ENCODE assay signal across 1 cellular context in genomic region chr15:89070197-89071124, GRCh38.
TF ChIP-seq lines count a peak whose summit lies in the region.

No MANE protein-coding gene starts in this region.

TF ChIP-seq in K562, 482 proteins besides CTCF, POLR2A, EP300 and RAD21 (continued from another document and continues in another):
- TF ChIP-seq MXD1 (CRISPR knock-in tag; IDR thresholded peaks at IDR 0.05; ENCODE audit: borderline replicate concordance, poor library complexity, severe bottlenecking) (no peak), ARNT (IDR thresholded peaks at IDR 0.05) (0 out of 4 replicates have a peak, but pooled peaks of 1 of the 2 experiments have one; percentile 51), IRF2 (CRISPR knock-in tag; IDR thresholded peaks at IDR 0.05) (no peak), ZC3H8 (IDR thresholded peaks at IDR 0.05) (no peak), TSC22D4 (tag; IDR thresholded peaks at IDR 0.05) (no peak), ZNF449 (CRISPR knock-in tag; IDR thresholded peaks at IDR 0.05) (peak; percentile 47; the same call in 1 of the 2 replicates), KLF10 (CRISPR knock-in tag; IDR thresholded peaks at IDR 0.05) (no peak), TOE1 (IDR thresholded peaks at IDR 0.05; ENCODE audit: borderline replicate concordance) (no peak), TOE1 (CRISPR knock-in tag; IDR thresholded peaks at IDR 0.05; ENCODE audit: borderline replicate concordance, low read depth) (no peak), PBX2 (CRISPR knock-in tag; IDR thresholded peaks at IDR 0.05; ENCODE audit: low read depth) (no peak), PBX2 (tag; conservative IDR thresholded peaks at IDR 0.05; ENCODE audit: low read depth) (no peak), EGR1 (conservative IDR thresholded peaks at IDR 0.05) (no peak), HNRNPUL1 (IDR thresholded peaks at IDR 0.05; ENCODE audit: low read length) (no peak), ZNF436 (CRISPR knock-in tag; IDR thresholded peaks at IDR 0.05) (no peak), ZNF124 (CRISPR knock-in tag; IDR thresholded peaks at IDR 0.05) (no peak), U2AF1 (optimal IDR thresholded peaks at IDR 0.05; ENCODE audit: low read depth, low read length) (no peak), ETV6 (IDR thresholded peaks at IDR 0.05; ENCODE audit: borderline replicate concordance in 1 of 2, low read depth in 2 of 2, low read length in 1 of 2) (peak in 1 of 2 experiments; percentile 62; a peak in 1 of 4 replicates), ETV6 (CRISPR knock-in tag; IDR thresholded peaks at IDR 0.05; ENCODE audit: borderline replicate concordance) (no peak), XRCC3 (IDR thresholded peaks at IDR 0.05) (no peak), CBX2 (IDR thresholded peaks at IDR 0.05; ENCODE audit: insufficient read depth, low read length, poor library complexity, severe bottlenecking) (no peak), CCNT2 (IDR thresholded peaks at IDR 0.05; ENCODE audit: borderline replicate concordance, extremely low read depth, insufficient read length, low read depth, low read length) (peak; percentile 19), POLR2AphosphoS5 (IDR thresholded peaks at IDR 0.05; ENCODE audit: control insufficient read depth, insufficient read depth, low read depth, low read length) (0 out of 2 replicates have a peak, but pooled peaks have one; percentile 45), MYC (IDR thresholded peaks at IDR 0.05; ENCODE audit: low read depth, low read length) (no peak), MYC (CRISPR knock-in tag; IDR thresholded peaks at IDR 0.05; ENCODE audit: borderline replicate concordance, low read depth) (no peak; the same call in 1 of the 2 replicates), ZNF407 (IDR thresholded peaks at IDR 0.05; ENCODE audit: low read depth) (no peak), ZNF146 (CRISPR knock-in tag; IDR thresholded peaks at IDR 0.05; ENCODE audit: unreplicated experiment) (no peak), ZZZ3 (IDR thresholded peaks at IDR 0.05) (no peak), E2F3 (CRISPR knock-in tag; IDR thresholded peaks at IDR 0.05) (no peak), MCM7 (IDR thresholded peaks at IDR 0.05) (no peak), KLF13 (tag; IDR thresholded peaks at IDR 0.05; ENCODE audit: borderline replicate concordance, low read depth) (no peak), ETV1 (tag; conservative IDR thresholded peaks at IDR 0.05; ENCODE audit: low read depth) (no peak), HDAC3 (IDR thresholded peaks at IDR 0.05; ENCODE audit: borderline replicate concordance, partially characterized antibody) (peak; percentile 61), ZNF586 (CRISPR knock-in tag; conservative IDR thresholded peaks at IDR 0.05) (no peak), MTF1 (CRISPR knock-in tag; IDR thresholded peaks at IDR 0.05; ENCODE audit: borderline replicate concordance) (no peak), TRIM24 (IDR thresholded peaks at IDR 0.05) (peak; percentile 49 to 62; a peak in 2 of 4 replicates), ELF1 (tag; IDR thresholded peaks at IDR 0.05) (no peak), ZBTB43 (CRISPR knock-in tag; IDR thresholded peaks at IDR 0.05) (no peak), RUNX1 (IDR thresholded peaks at IDR 0.05; ENCODE audit: low read depth) (no peak), ZNF277 (CRISPR knock-in tag; IDR thresholded peaks at IDR 0.05; ENCODE audit: borderline replicate concordance) (no peak), SMAD2 (IDR thresholded peaks at IDR 0.05; ENCODE audit: low read depth, low read length) (no peak), PTBP1 (IDR thresholded peaks at IDR 0.05; ENCODE audit: low read depth, low read length) (no peak), U2AF2 (optimal IDR thresholded peaks at IDR 0.05; ENCODE audit: low read depth, low read length) (no peak), ZNF696 (CRISPR knock-in tag; conservative IDR thresholded peaks at IDR 0.05) (no peak), ELF2 (CRISPR knock-in tag; IDR thresholded peaks at IDR 0.05) (no peak), ARID3B (CRISPR knock-in tag; IDR thresholded peaks at IDR 0.05; ENCODE audit: borderline replicate concordance) (no peak), SRF (CRISPR knock-in tag; IDR thresholded peaks at IDR 0.05) (no peak), PATZ1 (CRISPR knock-in tag; IDR thresholded peaks at IDR 0.05; ENCODE audit: borderline replicate concordance) (no peak), POU5F1 (IDR thresholded peaks at IDR 0.05; ENCODE audit: borderline replicate concordance, low read depth, low read length, partially characterized antibody) (no peak)
